Comparison of ENCODE assay signal across 12 cellular contexts in the genomic region with DNA sequence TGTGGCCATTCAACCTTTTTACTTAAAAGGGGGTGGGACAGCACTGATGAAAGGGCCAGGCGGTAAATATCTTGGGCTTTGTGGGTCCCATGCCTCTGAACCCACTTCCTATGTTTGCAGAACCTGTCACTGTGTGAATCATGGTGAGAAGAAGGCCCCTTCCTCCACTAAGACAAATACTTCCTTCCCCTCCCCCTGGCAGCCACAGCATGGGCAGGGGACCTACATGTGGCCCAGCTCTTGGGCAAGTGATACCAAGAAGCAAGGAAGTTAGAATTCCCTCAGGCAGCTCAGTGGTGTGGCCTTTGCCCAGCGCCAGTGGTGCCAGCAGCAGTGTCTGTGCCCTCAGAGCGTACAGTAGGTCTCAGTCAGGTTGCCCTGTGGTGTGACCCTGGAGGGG.
DNase-seq lines count a peak whose midpoint lies in the region; ATAC-seq and TF ChIP-seq lines count a peak whose summit lies in the region.
"Had no signal": no experiment of that assay in that cellular context is flagged by ENCODE, and none has a peak within 500 bp of the region (broad histone marks: within the 10 kb centered on the region; RNA-seq: fewer than 3 reads in every experiment).

No MANE protein-coding gene starts in this region.

- no peaks in the 10 kb centered on the region for H3K27me3 ChIP-seq in BLaER1 treated with 17β-estradiol and CSF1 and Interleukin-3, amounts not matched to agents 10 nM and 100 nM

- H3K9me3 ChIP-seq in BLaER1 treated with 17β-estradiol and CSF1 and Interleukin-3, amounts not matched to agents 10 nM and 100 nM (replicated peaks in 1 of 11): no peaks in the 10 kb centered on the region

- peaks cover 34 to 61% (median 40%) of the 10 kb centered on the region in 10 experiments for H3K4me1 ChIP-seq in BLaER1 treated with 17β-estradiol and CSF1 and Interleukin-3, amounts not matched to agents 10 nM and 100 nM

- H4K20me1 ChIP-seq in BLaER1 treated with 17β-estradiol and CSF1 and Interleukin-3, amounts not matched to agents 10 nM and 100 nM: no peaks in the 10 kb centered on the region

- no peaks in the 10 kb centered on the region for H3K9me3 Mint-ChIP-seq in activated CD8-positive, alpha-beta T cell treated with anti-CD3 and anti-CD28 coated beads for 36 hours

- peak overlapping the region; percentile 60 to 86 (median 72) for H3K4me2 ChIP-seq in BLaER1 treated with 17β-estradiol and CSF1 and Interleukin-3, amounts not matched to agents 10 nM and 100 nM

- peak overlapping the region in 10 of 11 experiments; percentile 30 to 77 (median 52); a peak in 19 of 22 replicates for H3K27ac ChIP-seq in BLaER1 treated with 17β-estradiol and CSF1 and Interleukin-3, amounts not matched to agents 10 nM and 100 nM
- H3K27ac ChIP-seq: C4-2B, WERI-Rb-1 had no signal

- CTCF ChIA-PET in activated CD8-positive, alpha-beta T cell treated with anti-CD3 and anti-CD28 coated beads for 36 hours (lab: Charles Lee): interaction anchor here (0.9 to 1.7 kb wide), 5 partner anchors 9 to 413 kb away, joined by 3 to 5 read pairs (median 3); a partner anchor contains a TSS

- no peak for TF ChIP-seq CTCF in activated CD8-positive, alpha-beta T cell treated with anti-CD3 and anti-CD28 coated beads for 36 hours (IDR thresholded peaks at IDR 0.05)

- POLR2A ChIA-PET in activated CD8-positive, alpha-beta T cell treated with anti-CD3 and anti-CD28 coated beads for 36 hours (lab: Charles Lee): interaction anchor here (0.9 to 1.3 kb wide), 3 partner anchors 70 to 368 kb away, joined by 3 to 4 read pairs (median 3); no protein-coding TSS in a partner anchor

- ATAC-seq in activated CD8-positive, alpha-beta T cell treated with anti-CD3 and anti-CD28 coated beads for 36 hours: peak; percentile 21
- no peak for ATAC-seq in HG03139 (IDR thresholded peaks at IDR 0.05; ENCODE audit: unreplicated experiment)
- ATAC-seq: GM12878 had no signal

- no peaks in the 10 kb centered on the region for H3K36me3 ChIP-seq in BLaER1 treated with 17β-estradiol and CSF1 and Interleukin-3, amounts not matched to agents 10 nM and 100 nM
- H3K36me3 ChIP-seq: WERI-Rb-1 had no signal

- H3K27me3 Mint-ChIP-seq in activated CD8-positive, alpha-beta T cell treated with anti-CD3 and anti-CD28 coated beads for 36 hours: no peaks in the 10 kb centered on the region

- H3K27ac Mint-ChIP-seq in activated CD8-positive, alpha-beta T cell treated with anti-CD3 and anti-CD28 coated beads for 36 hours: peak overlapping the region; percentile 88

- H3K4me1 Mint-ChIP-seq in activated CD8-positive, alpha-beta T cell treated with anti-CD3 and anti-CD28 coated beads for 36 hours (ENCODE audit: low read depth): peaks cover 49% of the 10 kb centered on the region

- intact Hi-C loops in activated CD8-positive, alpha-beta T cell treated with anti-CD3 and anti-CD28 coated beads for 36 hours (cut with micrococcal nuclease): loop anchor here (10.0 kb wide), 1 partner anchor 212 kb away; no protein-coding TSS in a partner anchor

- no peak overlapping the region for H3K4me3 Mint-ChIP-seq in activated CD8-positive, alpha-beta T cell treated with anti-CD3 and anti-CD28 coated beads for 36 hours

- no peak overlapping the region for H3K4me3 ChIP-seq in BLaER1 treated with 17β-estradiol and CSF1 and Interleukin-3, amounts not matched to agents 10 nM and 100 nM
- H3K4me3 ChIP-seq: GM12878 had no signal

- peak overlapping the region in 3 of 11 experiments; percentile 14 to 27 (median 15); a peak in 4 of 22 replicates for H3K9ac ChIP-seq in BLaER1 treated with 17β-estradiol and CSF1 and Interleukin-3, amounts not matched to agents 10 nM and 100 nM

- H3K36me3 Mint-ChIP-seq in activated CD8-positive, alpha-beta T cell treated with anti-CD3 and anti-CD28 coated beads for 36 hours (ENCODE audit: low read depth): no peaks in the 10 kb centered on the region

- DNase-seq in LHCN-M2 (ENCODE audit: low read depth): peak; percentile 97
- DNase-seq in activated CD8-positive, alpha-beta T cell treated with anti-CD3 and anti-CD28 coated beads for 36 hours: peak; percentile 53
- peak; percentile 94 for DNase-seq in myocyte (ENCODE audit: low read depth)
- no peak for DNase-seq in NAMALWA (ENCODE audit: low spot score)
- DNase-seq in HCEC 1CT: no peak
- no peak for DNase-seq in NCI-H187 (lab: John Stamatoyannopoulos, UW)
- DNase-seq: NCI-H774, WERI-Rb-1 had no signal

Comparison
In these comparisons a context has a peak if more than half of its experiments do, and no peak if none do; other contexts are left out.
1. DNase-seq: peak in LHCN-M2 (single experiment), activated CD8-positive, alpha-beta T cell treated with anti-CD3 and anti-CD28 coated beads for 36 hours (single experiment) and myocyte (single experiment); none in NAMALWA (single experiment), HCEC 1CT (single experiment) and NCI-H187 (0 of 2).